In the genomic region with DNA sequence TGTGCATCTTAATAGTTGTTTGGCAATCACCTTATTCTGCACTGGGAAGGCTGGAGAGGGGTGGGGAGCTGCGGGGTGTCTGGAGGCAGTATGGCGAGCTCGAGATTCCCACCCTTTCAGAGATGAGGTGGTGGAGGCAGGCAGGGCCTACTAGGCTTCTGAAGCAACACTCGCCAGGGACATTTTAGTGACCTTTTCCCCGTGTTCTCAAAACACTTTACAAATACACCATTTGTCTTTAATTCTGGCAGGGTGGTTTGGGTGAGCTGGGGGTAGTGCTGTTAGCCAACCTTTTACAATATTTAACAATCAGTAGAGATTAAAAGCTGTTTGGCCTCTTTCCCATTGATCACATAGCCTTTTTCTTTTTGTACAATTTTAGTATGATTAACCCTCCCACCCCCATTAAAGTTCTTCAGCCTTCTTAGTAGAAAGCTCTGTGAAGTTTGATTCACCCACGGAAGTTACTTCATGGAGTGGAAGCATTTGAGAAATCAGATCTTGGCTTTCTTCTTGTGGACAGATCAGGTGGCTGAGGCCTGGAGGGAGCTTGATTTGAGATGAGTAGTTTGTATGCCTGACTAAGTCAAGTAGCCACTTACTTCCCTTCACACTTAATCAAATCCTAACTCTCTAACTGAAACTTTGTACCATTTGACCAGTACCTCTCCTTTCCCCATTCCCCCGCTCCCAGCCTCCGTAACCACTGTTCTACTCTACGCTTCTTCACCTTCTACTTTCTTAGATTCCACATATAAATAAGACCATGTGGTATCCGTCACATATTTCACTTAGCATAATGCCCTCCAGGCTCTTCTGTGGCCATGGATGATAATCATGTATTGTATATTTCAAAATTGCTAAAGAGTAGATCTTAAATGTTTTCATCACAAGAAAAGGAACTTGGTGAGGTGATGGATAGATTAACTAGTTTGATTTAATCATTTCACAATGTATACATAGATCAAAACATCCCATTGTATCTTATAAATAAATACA, we compare ENCODE assay signal across 1 cellular context.
TF ChIP-seq lines count a peak whose summit lies in the region.

No MANE protein-coding gene starts in this region.

TF ChIP-seq in SK-N-SH treated with all-trans-retinoic acid at 6 μM for 48 hours, 23 proteins besides CTCF, POLR2A, EP300 and RAD21 (continued from another document):
- TF ChIP-seq, protein P1, sequence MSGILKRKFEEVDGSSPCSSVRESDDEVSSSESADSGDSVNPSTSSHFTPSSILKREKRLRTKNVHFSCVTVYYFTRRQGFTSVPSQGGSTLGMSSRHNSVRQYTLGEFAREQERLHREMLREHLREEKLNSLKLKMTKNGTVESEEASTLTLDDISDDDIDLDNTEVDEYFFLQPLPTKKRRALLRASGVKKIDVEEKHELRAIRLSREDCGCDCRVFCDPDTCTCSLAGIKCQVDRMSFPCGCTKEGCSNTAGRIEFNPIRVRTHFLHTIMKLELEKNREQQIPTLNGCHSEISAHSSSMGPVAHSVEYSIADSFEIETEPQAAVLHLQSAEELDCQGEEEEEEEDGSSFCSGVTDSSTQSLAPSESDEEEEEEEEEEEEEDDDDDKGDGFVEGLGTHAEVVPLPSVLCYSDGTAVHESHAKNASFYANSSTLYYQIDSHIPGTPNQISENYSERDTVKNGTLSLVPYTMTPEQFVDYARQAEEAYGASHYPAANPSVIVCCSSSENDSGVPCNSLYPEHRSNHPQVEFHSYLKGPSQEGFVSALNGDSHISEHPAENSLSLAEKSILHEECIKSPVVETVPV (CRISPR knock-in tag; IDR thresholded peaks at IDR 0.05): no peak
- TF ChIP-seq ZNF8 (CRISPR knock-in tag; IDR thresholded peaks at IDR 0.05): no peak
- TF ChIP-seq SNAI2 (CRISPR knock-in tag; IDR thresholded peaks at IDR 0.05): no peak
- TF ChIP-seq, protein P2, sequence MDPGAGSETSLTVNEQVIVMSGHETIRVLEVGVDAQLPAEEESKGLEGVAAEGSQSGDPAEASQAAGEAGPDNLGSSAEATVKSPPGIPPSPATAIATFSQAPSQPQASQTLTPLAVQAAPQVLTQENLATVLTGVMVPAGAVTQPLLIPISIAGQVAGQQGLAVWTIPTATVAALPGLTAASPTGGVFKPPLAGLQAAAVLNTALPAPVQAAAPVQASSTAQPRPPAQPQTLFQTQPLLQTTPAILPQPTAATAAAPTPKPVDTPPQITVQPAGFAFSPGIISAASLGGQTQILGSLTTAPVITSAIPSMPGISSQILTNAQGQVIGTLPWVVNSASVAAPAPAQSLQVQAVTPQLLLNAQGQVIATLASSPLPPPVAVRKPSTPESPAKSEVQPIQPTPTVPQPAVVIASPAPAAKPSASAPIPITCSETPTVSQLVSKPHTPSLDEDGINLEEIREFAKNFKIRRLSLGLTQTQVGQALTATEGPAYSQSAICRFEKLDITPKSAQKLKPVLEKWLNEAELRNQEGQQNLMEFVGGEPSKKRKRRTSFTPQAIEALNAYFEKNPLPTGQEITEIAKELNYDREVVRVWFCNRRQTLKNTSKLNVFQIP (CRISPR knock-in tag; IDR thresholded peaks at IDR 0.05; ENCODE audit: borderline replicate concordance, low read depth): no peak
